In genomic region chr2:112692914-112693313, GRCh38 we compare ENCODE assay signal across 2 cellular contexts.
TF ChIP-seq lines count a peak whose summit lies in the region.

No MANE protein-coding gene starts in this region.

TF ChIP-seq in SK-N-SH, 30 proteins besides CTCF, POLR2A, EP300 and RAD21 (continued from another document):
- TF ChIP-seq MAX (IDR thresholded peaks at IDR 0.05; ENCODE audit: low read depth) (no peak), POLR2AphosphoS5 (IDR thresholded peaks at IDR 0.05; ENCODE audit: low read depth, low read length) (no peak), GATA2 (CRISPR knock-in tag; IDR thresholded peaks at IDR 0.05) (no peak), TEAD4 (IDR thresholded peaks at IDR 0.05; ENCODE audit: borderline replicate concordance, insufficient read depth) (no peak)
TF ChIP-seq in SK-N-SH: peak in this region for 0.

TF ChIP-seq in SK-N-SH treated with all-trans-retinoic acid at 6 μM for 48 hours, 23 proteins besides CTCF, POLR2A, EP300 and RAD21 (continued from another document):
- no peak for TF ChIP-seq POU6F1 (CRISPR knock-in tag; IDR thresholded peaks at IDR 0.05; ENCODE audit: borderline replicate concordance, low read depth)
- TF ChIP-seq ZNF8 (CRISPR knock-in tag; IDR thresholded peaks at IDR 0.05), result no peak
- TF ChIP-seq TSHZ2 (CRISPR knock-in tag; IDR thresholded peaks at IDR 0.05), result no peak
- no peak for TF ChIP-seq SNAI2 (CRISPR knock-in tag; IDR thresholded peaks at IDR 0.05)
- TF ChIP-seq CREB5 (CRISPR knock-in tag; IDR thresholded peaks at IDR 0.05; ENCODE audit: low read depth), result no peak
- TF ChIP-seq ZNF70 (CRISPR knock-in tag; IDR thresholded peaks at IDR 0.05), result no peak
